In genomic region chr15:47678047-47678446, GRCh38 we compare ENCODE assay signal across 24 cellular contexts. TPM values are rescaled to one million over a fixed set of nuclear protein-coding genes. Genes with fewer than 3 reads are reported as not detected.
DNase-seq lines count a peak whose midpoint lies in the region; ATAC-seq, FAIRE-seq and TF ChIP-seq lines count a peak whose summit lies in the region.
"Had no signal": no experiment of that assay in that cellular context is flagged by ENCODE, and none has a peak within 500 bp of the region (broad histone marks: within the 10 kb centered on the region; RNA-seq: fewer than 3 reads in every experiment).

No MANE protein-coding gene starts in this region.

- H3K4me2 ChIP-seq in osteoblast (ENCODE audit: insufficient read depth, low read length), result no peak overlapping the region
- H3K4me2 ChIP-seq: BLaER1 had no signal

- H3K36me3 ChIP-seq in RWPE2 (ENCODE audit: low read depth) (no peaks in the 10 kb centered on the region), bronchial epithelial cell (ENCODE audit: control insufficient read depth, insufficient read depth, low read length) (no peaks in the 10 kb centered on the region), osteoblast (ENCODE audit: insufficient read depth, low read length) (no peaks in the 10 kb centered on the region), pancreas (no peaks in the 10 kb centered on the region)
- H3K36me3 ChIP-seq: BLaER1 had no signal

- peak; percentile 25 for DNase-seq in M059J (ENCODE audit: low read depth)
- DNase-seq in RWPE2 (ENCODE audit: low spot score), result no peak
- DNase-seq in bronchial epithelial cell (ENCODE audit: low read depth), result peak; percentile 31
- DNase-seq in osteoblast (ENCODE audit: insufficient read length, low spot score, missing footprints), result peak; percentile 25
- DNase-seq in kidney tubule cell (ENCODE audit: low spot score), result no peak
- no peak for DNase-seq in pancreas
- DNase-seq in left cardiac atrium, result no peak
- DNase-seq: CD4-positive, CD25-positive, alpha-beta regulatory T cell; DMS153; DND-41; H7; NCI-H1092 treated with DMSO at 0.1 percent for 48 hours; NCI-H1436 treated with DMSO at 0.1 percent for 48 hours; NCI-H187 treated with DMSO at 0.1 percent for 48 hours; NCI-H446 treated with DMSO at 0.1 percent for 48 hours; NCI-H526; SHP77 treated with DMSO at 0.1 percent for 48 hours had no signal

- intact Hi-C loops in pancreas (cut with DNase I) (no loop called here), left cardiac atrium (cut with DNase I) (no loop called here)

- no peak overlapping the region for H2AFZ ChIP-seq in osteoblast (ENCODE audit: low read length)

- no peak overlapping the region for H3K27ac ChIP-seq in RWPE2 (ENCODE audit: poor library complexity, severe bottlenecking)
- H3K27ac ChIP-seq in osteoblast (ENCODE audit: low read depth, low read length), result no peak overlapping the region
- H3K27ac ChIP-seq in pancreas, result no peak overlapping the region
- H3K27ac ChIP-seq: BLaER1, RWPE1, SK-N-MC had no signal

- no peaks in the 10 kb centered on the region for H3K4me1 ChIP-seq in RWPE2 (ENCODE audit: insufficient read depth, poor library complexity, severe bottlenecking)
- no peaks in the 10 kb centered on the region for H3K4me1 ChIP-seq in osteoblast (ENCODE audit: insufficient read depth, low read length)
- no peaks in the 10 kb centered on the region for H3K4me1 ChIP-seq in pancreas

- H3K27me3 ChIP-seq in RWPE2 (ENCODE audit: insufficient read depth, poor library complexity, severe bottlenecking), result no peaks in the 10 kb centered on the region
- no peaks in the 10 kb centered on the region for H3K27me3 ChIP-seq in bronchial epithelial cell (ENCODE audit: control insufficient read depth, insufficient read depth, low read length)
- no peaks in the 10 kb centered on the region for H3K27me3 ChIP-seq in osteoblast (ENCODE audit: insufficient read depth, low read length)
- no peaks in the 10 kb centered on the region for H3K27me3 ChIP-seq in pancreas
- H3K27me3 ChIP-seq: BLaER1 had no signal

- 74 to 88% methylated on average over 1 of the region's 1 CpG for WGBS in pancreas, 2 donors

- no peaks in the 10 kb centered on the region for H4K20me1 ChIP-seq in osteoblast (ENCODE audit: insufficient read depth, low read length)
- H4K20me1 ChIP-seq: BLaER1 had no signal

- H3K79me2 ChIP-seq in osteoblast (ENCODE audit: insufficient read depth, low read length), result no peaks in the 10 kb centered on the region

- ATAC-seq in RWPE2 (ENCODE audit: low read depth) (peak; percentile 63), pancreas (no peak), left cardiac atrium (no peak)
- ATAC-seq: Panc1 had no signal

- no peaks in the 10 kb centered on the region for H3K9me3 ChIP-seq in RWPE2 (ENCODE audit: severe bottlenecking)
- no peaks in the 10 kb centered on the region for H3K9me3 ChIP-seq in osteoblast (ENCODE audit: low read depth, low read length)
- no peaks in the 10 kb centered on the region for H3K9me3 ChIP-seq in pancreas
- H3K9me3 ChIP-seq: BLaER1 had no signal

- no peak for FAIRE-seq in bronchial epithelial cell (lab: Jason Lieb, UNC)
- FAIRE-seq in pancreas (lab: Jason Lieb, UNC), result no peak
- FAIRE-seq: A204.1, GM19239 had no signal

- TF ChIP-seq CTCF in RWPE2 (IDR thresholded peaks at IDR 0.05; ENCODE audit: poor library complexity, severe bottlenecking), result no peak
- TF ChIP-seq CTCF in bronchial epithelial cell (IDR thresholded peaks at IDR 0.05; ENCODE audit: insufficient read depth, low read length, severe bottlenecking), result no peak
- TF ChIP-seq CTCF in osteoblast (IDR thresholded peaks at IDR 0.05; ENCODE audit: extremely low read depth, low read depth, low read length), result no peak
- no peak for TF ChIP-seq CTCF in pancreas (IDR thresholded peaks at IDR 0.05)

- H3K4me3 ChIP-seq in RWPE2 (ENCODE audit: severe bottlenecking), result no peak overlapping the region
- H3K4me3 ChIP-seq in bronchial epithelial cell (ENCODE audit: low read depth, low read length), result no peak overlapping the region
- H3K4me3 ChIP-seq in osteoblast (ENCODE audit: insufficient read depth, low read length), result no peak overlapping the region
- no peak overlapping the region for H3K4me3 ChIP-seq in pancreas
- H3K4me3 ChIP-seq: BLaER1, SK-N-MC had no signal

RNA-seq across cellular contexts. Expression of gene SEMA6D, which starts 39.3 kb away (rescaled TPM):
- 1.3 and 2.0 TPM in 2 replicates for total RNA-seq in M059J (2014; rRNA removed; shearing (Covaris generic))
- 0.64 and 2.6 TPM in 2 replicates for total RNA-seq in bronchial epithelial cell
- 8.0 and 16.2 TPM in 2 replicates for total RNA-seq in osteoblast
- total RNA-seq in pancreas, result 10 to 100 TPM in 2 of 6 donors, 1 to 10 TPM in 4; 4.7 to 14.1 (median 6.3) TPM
- 1 to 10 TPM; 5.4 to 8.9 TPM for polyA plus RNA-seq in pancreas
- total RNA-seq in left cardiac atrium, result 10 to 100 TPM in 1 of 2 donors, 1 to 10 TPM in 1; 5.1 to 12.5 TPM
- total RNA-seq: CD4-positive, CD25-positive, alpha-beta regulatory T cell; HT-29 had no signal
- polyA plus RNA-seq: CD4-positive, CD25-positive, alpha-beta regulatory T cell had no signal

Comparison
In these comparisons a context has a peak if more than half of its experiments do, and no peak if none do; other contexts are left out.
1. DNase-seq: peak in M059J (single experiment), bronchial epithelial cell (single experiment) and osteoblast (single experiment); none in RWPE2 (single experiment), kidney tubule cell (single experiment), pancreas (0 of 6) and left cardiac atrium (single experiment).